In genomic region chr2:15792331-15792730, GRCh38 we compare ENCODE assay signal across 5 cellular contexts.
"Had no signal": no experiment of that assay in that cellular context is flagged by ENCODE, and none has a peak within 500 bp of the region (broad histone marks: within the 10 kb centered on the region; RNA-seq: fewer than 3 reads in every experiment).

No MANE protein-coding gene starts in this region.

- H3K4me3 ChIP-seq: K562 had no signal

- DNase-seq: IMR-90, KBM-7, KG1 had no signal

- H3K27ac ChIP-seq: HL-60 had no signal
